In the genomic region with DNA sequence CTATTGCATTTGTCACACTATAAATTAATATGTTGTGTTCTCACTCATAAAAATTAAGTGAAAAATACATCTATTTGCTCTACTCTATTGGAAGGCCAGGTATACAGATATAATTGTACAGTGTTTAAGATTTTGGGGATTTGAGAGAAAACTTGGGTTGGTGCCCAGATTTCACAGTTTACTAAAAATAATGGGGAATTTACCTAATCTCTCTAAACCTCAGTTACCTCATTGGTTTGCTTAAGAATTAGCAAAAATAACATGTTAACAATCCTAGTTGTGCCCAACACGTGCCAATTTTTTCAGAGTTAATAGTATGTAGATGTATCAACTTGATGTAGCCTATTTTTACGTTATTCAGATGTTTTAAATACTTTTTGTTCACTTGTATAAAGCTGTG, we compare ENCODE assay signal across 14 cellular contexts.
DNase-seq lines count a peak whose midpoint lies in the region; ATAC-seq and TF ChIP-seq lines count a peak whose summit lies in the region.
"Had no signal": no experiment of that assay in that cellular context is flagged by ENCODE, and none has a peak within 500 bp of the region (broad histone marks: within the 10 kb centered on the region; RNA-seq: fewer than 3 reads in every experiment).

No MANE protein-coding gene starts in this region.

- H3K36me3 ChIP-seq in SJCRH30, result no peaks in the 10 kb centered on the region
- H3K36me3 ChIP-seq: BLaER1 treated with 17β-estradiol and CSF1 and Interleukin-3, amounts not matched to agents 10 nM and 100 nM had no signal

- DNase-seq in COR-L47 (lab: John Stamatoyannopoulos, UW) (peak; percentile 18), SJCRH30 (peak; percentile 22 to 76), retinal pigment epithelial cell (ENCODE audit: low read depth) (peak; percentile 61), KG1 (lab: John Stamatoyannopoulos, UW) (no peak)
- DNase-seq: 8988T; AML-193; CD4-positive, alpha-beta T cell; CD8-positive, alpha-beta T cell; DMS79 treated with DMSO at 0.1 percent for 48 hours; GF-D8 had no signal

- no peaks in the 10 kb centered on the region for H3K9me3 ChIP-seq in SJCRH30 (replicated peaks)
- H3K9me3 ChIP-seq: BLaER1 treated with 17β-estradiol and CSF1 and Interleukin-3, amounts not matched to agents 10 nM and 100 nM had no signal

- ATAC-seq in GM21723 (IDR thresholded peaks at IDR 0.05; ENCODE audit: unreplicated experiment) (no peak), HG03469 (IDR thresholded peaks at IDR 0.05; ENCODE audit: unreplicated experiment) (no peak)
- ATAC-seq: CD8-positive, alpha-beta T cell had no signal

- no peak overlapping the region for H3K27ac ChIP-seq in SJCRH30
- H3K27ac ChIP-seq: BLaER1 treated with 17β-estradiol and CSF1 and Interleukin-3, amounts not matched to agents 10 nM and 100 nM; C4-2B had no signal

- peaks cover 9% of the 10 kb centered on the region; the same call in 1 of the 2 replicates for H3K4me1 ChIP-seq in SJCRH30
- H3K4me1 ChIP-seq: BLaER1 treated with 17β-estradiol and CSF1 and Interleukin-3, amounts not matched to agents 10 nM and 100 nM had no signal

- no peak for TF ChIP-seq CTCF in retinal pigment epithelial cell (conservative IDR thresholded peaks at IDR 0.05; ENCODE audit: low read depth, low read length)

- H3K27me3 ChIP-seq in SJCRH30, result no peaks in the 10 kb centered on the region
- H3K27me3 ChIP-seq: BLaER1 treated with 17β-estradiol and CSF1 and Interleukin-3, amounts not matched to agents 10 nM and 100 nM had no signal

- H3K4me3 ChIP-seq in SJCRH30 (no peak overlapping the region), retinal pigment epithelial cell (ENCODE audit: low read length) (no peak overlapping the region)
- H3K4me3 ChIP-seq: BLaER1 treated with 17β-estradiol and CSF1 and Interleukin-3, amounts not matched to agents 10 nM and 100 nM had no signal
